In genomic region chr2:219057709-219058540, GRCh38 we compare ENCODE assay signal across 8 cellular contexts. TPM values are rescaled to one million over a fixed set of nuclear protein-coding genes. Genes with fewer than 3 reads are reported as not detected.
A peak's percentile ranks its signal among the peaks of the same experiment; 100 is the strongest.
DNase-seq lines count a peak whose midpoint lies in the region; ATAC-seq, FAIRE-seq and TF ChIP-seq lines count a peak whose summit lies in the region.

No MANE protein-coding gene starts in this region.

- no peak for TF ChIP-seq EP300 in gastroesophageal sphincter (IDR thresholded peaks at IDR 0.05)
- TF ChIP-seq EP300 in suprapubic skin (IDR thresholded peaks at IDR 0.05), result no peak

- H3K9me3 ChIP-seq in HUES64 (ENCODE audit: insufficient read depth, low read depth, low read length) (no peaks in the 10 kb centered on the region), gastroesophageal sphincter (no peaks in the 10 kb centered on the region), suprapubic skin (no peaks in the 10 kb centered on the region)

- peak in 3 of 4 experiments; percentile 91 to 98 (median 93) for TF ChIP-seq CTCF in gastroesophageal sphincter (IDR thresholded peaks at IDR 0.05)
- peak; percentile 42 to 72 for TF ChIP-seq CTCF in suprapubic skin (IDR thresholded peaks at IDR 0.05)

- H3K27ac ChIP-seq in HUES64 (ENCODE audit: low read depth, low read length) (no peak overlapping the region), gastroesophageal sphincter (no peak overlapping the region), suprapubic skin (no peak overlapping the region)

- TF ChIP-seq POLR2A in gastroesophageal sphincter (IDR thresholded peaks at IDR 0.05), result no peak
- no peak for TF ChIP-seq POLR2A in suprapubic skin (IDR thresholded peaks at IDR 0.05)

- no peak overlapping the region for H3K9ac ChIP-seq in HUES64 (ENCODE audit: low read depth, low read length)

- H3K27me3 ChIP-seq in HUES64 (ENCODE audit: insufficient read depth, low read length) (peaks cover 98% of the 10 kb centered on the region), gastroesophageal sphincter (peaks cover 99% of the 10 kb centered on the region), suprapubic skin (peaks cover 89% of the 10 kb centered on the region)

- no peaks in the 10 kb centered on the region for H3K36me3 ChIP-seq in HUES64 (ENCODE audit: insufficient read depth, low read length)
- H3K36me3 ChIP-seq in gastroesophageal sphincter, result no peaks in the 10 kb centered on the region
- no peaks in the 10 kb centered on the region for H3K36me3 ChIP-seq in suprapubic skin

- 7% methylated on average over 52 of the region's 52 CpGs for WGBS in HUES64
- no CpG with 5 or more reads among the region's 52 CpGs for WGBS in gastroesophageal sphincter (ENCODE audit: low coverage in 1 of 2), 2 donors
- 0% methylated on average over 6 of the region's 52 CpGs for WGBS in suprapubic skin

- H3K4me3 ChIP-seq in HUES64 (ENCODE audit: low read length), result peak overlapping the region; percentile 44
- peak overlapping the region in 1 of 2 donors; percentile 19 for H3K4me3 ChIP-seq in gastroesophageal sphincter
- no peak overlapping the region for H3K4me3 ChIP-seq in suprapubic skin

- peaks cover 11% of the 10 kb centered on the region for H3K4me1 ChIP-seq in HUES64 (ENCODE audit: insufficient read depth, low read length)
- peaks cover 0 to 44% (median 38%) of the 10 kb centered on the region in 3 donors for H3K4me1 ChIP-seq in gastroesophageal sphincter
- H3K4me1 ChIP-seq in suprapubic skin, result peaks cover 44% of the 10 kb centered on the region

- ATAC-seq in GM21390 (IDR thresholded peaks at IDR 0.05; ENCODE audit: unreplicated experiment), result peak; percentile 90
- peak; percentile 82 for ATAC-seq in gastroesophageal sphincter

- peak; percentile 60 for DNase-seq in CMK (ENCODE audit: low read depth)
- DNase-seq in RCC 7860 (ENCODE audit: low spot score), result peak; percentile 50
- peak; percentile 66 for DNase-seq in activated T-helper 9 cell treated with anti-CD3 and anti-CD28 coated beads, Interleukin-2, amount 50 U/mL, for 16 hours (ENCODE audit: low read depth)
- peak in 50 of 56 donors; percentile 5 to 79 (median 45) for DNase-seq in nucleus accumbens (lab: John Stamatoyannopoulos, UW)
- DNase-seq in suprapubic skin (ENCODE audit: low spot score in 2 of 2), result peak in 1 of 2 donors; percentile 72

- FAIRE-seq in RCC 7860 (lab: Jason Lieb, UNC), result no peak

RNA-seq across cellular contexts. Expression of gene IHH, which starts 2.8 kb away (rescaled TPM):
- polyA plus RNA-seq in HUES64 (2013, experiment 1 of 2), result 0.75 TPM
- 0.82 TPM for polyA plus RNA-seq in HUES64 (2013, experiment 2 of 2)
- total RNA-seq in gastroesophageal sphincter (under 1 TPM in 1 of 4 donors, not detected in 3; 0.23 TPM), suprapubic skin (under 1 TPM in 2 of 4 donors, not detected in 2; 0.23 to 0.30 TPM)

RNA-seq across cellular contexts. Expression of gene CFAP65, which starts 16.6 kb away (rescaled TPM):
- 0.15 TPM for polyA plus RNA-seq in HUES64 (2013, experiment 1 of 2)
- 0.57 TPM for polyA plus RNA-seq in HUES64 (2013, experiment 2 of 2)
- total RNA-seq in gastroesophageal sphincter (not detected), suprapubic skin (not detected)
